8 cellular contexts compared by ENCODE assay signal in the genomic region with DNA sequence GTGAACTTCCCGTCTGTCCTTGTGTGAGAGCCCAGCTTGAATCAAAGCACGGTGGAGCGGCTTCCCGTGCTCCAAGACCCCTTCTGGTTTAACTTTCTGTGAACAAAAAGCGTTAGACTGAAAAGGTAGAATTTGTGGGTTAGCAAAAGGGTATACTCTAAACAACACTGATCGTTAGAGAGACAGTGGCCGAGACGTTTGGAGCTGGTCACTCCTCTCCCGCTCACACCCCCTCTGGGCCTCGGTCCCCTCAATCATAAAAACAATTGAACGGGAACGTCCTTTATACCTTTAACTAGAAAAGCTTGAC. TPM values are rescaled to one million over a fixed set of nuclear protein-coding genes. Genes with fewer than 3 reads are reported as not detected.
DNase-seq lines count a peak whose midpoint lies in the region; TF ChIP-seq lines count a peak whose summit lies in the region.

No MANE protein-coding gene starts in this region.

- TF ChIP-seq CTCF in endothelial cell (IDR thresholded peaks at IDR 0.05; ENCODE audit: unreplicated experiment) (no peak), neural progenitor cell (IDR thresholded peaks at IDR 0.05) (no peak)

- DNase-seq in CD8-positive, alpha-beta memory T cell, result no peak
- DNase-seq in NOMO-1 treated with dmso at 0.1 percent for 144 hours (lab: John Stamatoyannopoulos, UW; ENCODE audit: unreplicated experiment) (peak; percentile 5), endothelial cell (ENCODE audit: low spot score) (no peak), neural progenitor cell (ENCODE audit: low spot score) (no peak), ecto neural progenitor cell (ENCODE audit: low spot score) (no peak), NCI-H2171 treated with DMSO at 0.1 percent for 48 hours (lab: John Stamatoyannopoulos, UW) (no peak), SK-N-DZ (ENCODE audit: low spot score) (no peak)
- no peak for DNase-seq in activated effector memory CD4-positive, alpha-beta T cell treated with Interleukin-2 at 50 U/mL for 16 hours

- H3K9ac ChIP-seq in neural progenitor cell, result peak overlapping the region; percentile 89

- H3K27ac Mint-ChIP-seq in CD8-positive, alpha-beta memory T cell, result peak overlapping the region; percentile 91 to 99 (median 98)
- H3K27ac Mint-ChIP-seq in endothelial cell (ENCODE audit: unreplicated experiment), result peak overlapping the region; percentile 100
- H3K27ac Mint-ChIP-seq in neural progenitor cell, result peak overlapping the region; percentile 90

- peak overlapping the region; percentile 81 for H3K27ac ChIP-seq in CD8-positive, alpha-beta memory T cell (ENCODE audit: low read depth, low read length)
- H3K27ac ChIP-seq in neural progenitor cell, result peak overlapping the region; percentile 78

- peak overlapping the region; percentile 95 for H3K4me3 ChIP-seq in CD8-positive, alpha-beta memory T cell (ENCODE audit: low read length)
- peak overlapping the region; percentile 78 for H3K4me3 ChIP-seq in neural progenitor cell

- CTCF ChIA-PET in CD8-positive, alpha-beta memory T cell (lab: Charles Lee), result interaction anchor here (1.8 to 2.0 kb wide), 3 partner anchors 9 to 54 kb away, joined by 6 to 11 read pairs (median 10); no protein-coding TSS in a partner anchor

- H3K4me1 Mint-ChIP-seq in CD8-positive, alpha-beta memory T cell, result peaks cover 19 to 29% (median 25%) of the 10 kb centered on the region in 3 donors
- H3K4me1 Mint-ChIP-seq in endothelial cell (ENCODE audit: unreplicated experiment) (peaks cover 38% of the 10 kb centered on the region), neural progenitor cell (peaks cover 19% of the 10 kb centered on the region)

- no peaks in the 10 kb centered on the region for H3K9me3 Mint-ChIP-seq in CD8-positive, alpha-beta memory T cell
- H3K9me3 Mint-ChIP-seq in endothelial cell (ENCODE audit: unreplicated experiment), result no peaks in the 10 kb centered on the region
- H3K9me3 Mint-ChIP-seq in neural progenitor cell, result no peaks in the 10 kb centered on the region

- peaks cover 10% of the 10 kb centered on the region for H3K36me3 ChIP-seq in CD8-positive, alpha-beta memory T cell (ENCODE audit: insufficient read depth, low read length)
- peaks cover 9% of the 10 kb centered on the region for H3K36me3 ChIP-seq in neural progenitor cell

- peak overlapping the region; percentile 34 for H2AFZ ChIP-seq in neural progenitor cell (replicated peaks)

- H3K27me3 ChIP-seq in CD8-positive, alpha-beta memory T cell (ENCODE audit: insufficient read depth, low read length, poor library complexity, severe bottlenecking), result no peaks in the 10 kb centered on the region
- no peaks in the 10 kb centered on the region for H3K27me3 ChIP-seq in neural progenitor cell

- H3K4me2 ChIP-seq in neural progenitor cell, result peak overlapping the region; percentile 97

- peaks cover 16% of the 10 kb centered on the region for H3K4me1 ChIP-seq in CD8-positive, alpha-beta memory T cell (ENCODE audit: insufficient read depth, low read length)
- H3K4me1 ChIP-seq in neural progenitor cell, result peaks cover 5% of the 10 kb centered on the region

- H3K4me3 Mint-ChIP-seq in CD8-positive, alpha-beta memory T cell, result peak overlapping the region; percentile 87 to 98 (median 97)
- peak overlapping the region; percentile 97 for H3K4me3 Mint-ChIP-seq in endothelial cell (ENCODE audit: unreplicated experiment)
- peak overlapping the region; percentile 90 for H3K4me3 Mint-ChIP-seq in neural progenitor cell

- H3K9me3 ChIP-seq in CD8-positive, alpha-beta memory T cell (ENCODE audit: low read length), result no peaks in the 10 kb centered on the region
- no peaks in the 10 kb centered on the region for H3K9me3 ChIP-seq in neural progenitor cell (ENCODE audit: low read depth)

- H3K79me2 ChIP-seq in neural progenitor cell (ENCODE audit: low read depth), result peaks cover 13% of the 10 kb centered on the region

- H3F3A ChIP-seq in neural progenitor cell (ENCODE audit: low read depth), result peaks cover 26% of the 10 kb centered on the region

- H4K20me1 ChIP-seq in neural progenitor cell (ENCODE audit: low read depth), result no peaks in the 10 kb centered on the region

- H3K36me3 Mint-ChIP-seq in CD8-positive, alpha-beta memory T cell, result peaks cover 0 to 56% (median 11%) of the 10 kb centered on the region in 3 donors
- H3K36me3 Mint-ChIP-seq in endothelial cell (ENCODE audit: low read depth, unreplicated experiment), result peaks cover 32% of the 10 kb centered on the region
- H3K36me3 Mint-ChIP-seq in neural progenitor cell, result peaks cover 17% of the 10 kb centered on the region

- POLR2A ChIA-PET in CD8-positive, alpha-beta memory T cell (lab: Charles Lee), result interaction anchor here (1.0 to 2.0 kb wide), 2 partner anchors 19 to 67 kb away, joined by 3 to 5 read pairs; no protein-coding TSS in a partner anchor

- H3K27me3 Mint-ChIP-seq in CD8-positive, alpha-beta memory T cell, result no peaks in the 10 kb centered on the region
- H3K27me3 Mint-ChIP-seq in endothelial cell (ENCODE audit: unreplicated experiment) (peaks cover 14% of the 10 kb centered on the region), neural progenitor cell (ENCODE audit: insufficient read depth, low read depth) (peaks cover 11% of the 10 kb centered on the region)

RNA-seq across cellular contexts. Expression of a gene that starts 0.5 kb away (rescaled TPM):
- 10 to 100 TPM; 26.0 to 27.3 TPM for total RNA-seq in CD8-positive, alpha-beta memory T cell
- 21.1 TPM for polyA plus RNA-seq in CD8-positive, alpha-beta memory T cell
- total RNA-seq in endothelial cell (ENCODE audit: unreplicated experiment) (41.3 TPM), neural progenitor cell (ENCODE audit: low replicate concordance) (29.1 and 44.5 TPM in 2 replicates)
- polyA plus RNA-seq in SK-N-DZ (2014; cell fraction: cytosol; rRNA removed), result 27.2 and 37.1 TPM in 2 replicates
- polyA plus RNA-seq in SK-N-DZ (2014; cell fraction: nucleus; rRNA removed), result 77.9 and 91.7 TPM in 2 replicates

RNA-seq across cellular contexts. Expression of a gene that starts 36.7 kb away (rescaled TPM):
- 10 to 100 TPM; 66.9 to 68.9 TPM for total RNA-seq in CD8-positive, alpha-beta memory T cell
- 47.7 TPM for polyA plus RNA-seq in CD8-positive, alpha-beta memory T cell
- total RNA-seq in endothelial cell (ENCODE audit: unreplicated experiment) (39.3 TPM), neural progenitor cell (ENCODE audit: low replicate concordance) (15.7 and 21.9 TPM in 2 replicates)
- 39.5 and 47.5 TPM in 2 replicates for polyA plus RNA-seq in SK-N-DZ (2014; cell fraction: cytosol; rRNA removed)
- polyA plus RNA-seq in SK-N-DZ (2014; cell fraction: nucleus; rRNA removed), result 5.3 and 6.4 TPM in 2 replicates

RNA-seq across cellular contexts. Expression of a gene that starts 40.4 kb away (rescaled TPM):
- not detected for total RNA-seq in CD8-positive, alpha-beta memory T cell
- 0.89 TPM for polyA plus RNA-seq in CD8-positive, alpha-beta memory T cell
- total RNA-seq in endothelial cell (ENCODE audit: unreplicated experiment) (not detected), neural progenitor cell (ENCODE audit: low replicate concordance) (not detected in 2 replicates)
- not detected in 2 replicates for polyA plus RNA-seq in SK-N-DZ (2014; cell fraction: cytosol; rRNA removed)
- not detected in 2 replicates for polyA plus RNA-seq in SK-N-DZ (2014; cell fraction: nucleus; rRNA removed)
